Comparison of ENCODE assay signal across 23 cellular contexts in genomic region chr12:6318440-6318879, GRCh38. TPM values are rescaled to one million over a fixed set of nuclear protein-coding genes. Genes with fewer than 3 reads are reported as not detected.
DNase-seq lines count a peak whose midpoint lies in the region; ATAC-seq, FAIRE-seq and TF ChIP-seq lines count a peak whose summit lies in the region.
"Had no signal": no experiment of that assay in that cellular context is flagged by ENCODE, and none has a peak within 500 bp of the region (broad histone marks: within the 10 kb centered on the region; RNA-seq: fewer than 3 reads in every experiment).

No MANE protein-coding gene starts in this region.

- H3K27me3 ChIP-seq in Caco-2 (replicated peaks; ENCODE audit: control insufficient read depth, insufficient read depth, low read length), result no peaks in the 10 kb centered on the region
- no peaks in the 10 kb centered on the region for H3K27me3 ChIP-seq in naive thymus-derived CD4-positive, alpha-beta T cell (ENCODE audit: control insufficient read depth in 2 of 2, insufficient read depth in 2 of 2, low read length in 2 of 2)
- H3K27me3 ChIP-seq: suprapubic skin had no signal

- peak in 1 of 2 experiments; percentile 1; a peak in 1 of 6 replicates for ATAC-seq in A549
- ATAC-seq in activated T-helper 17 cell treated with anti-CD3 and anti-CD28 coated beads, Interleukin-2, amount 50 U/mL, for 72 hours (replicated peaks), result no peak
- no peak for ATAC-seq in naive thymus-derived CD4-positive, alpha-beta T cell

- no TSS peak for BruUV-seq in Caco-2 (replicated peaks; lab: Mats Ljungman, UMichigan)

- POLR2A ChIA-PET in A549 (lab: Yijun Ruan, JAX), result interaction anchor here (0.5 to 0.9 kb wide), 2 partner anchors 18 to 277 kb away, joined by 3 to 4 read pairs; no protein-coding TSS in a partner anchor
- POLR2A ChIA-PET in Caco-2 (lab: Charles Lee), result no interaction called here
- POLR2A ChIA-PET in naive thymus-derived CD4-positive, alpha-beta T cell (lab: Charles Lee), result interaction anchor here (0.5 kb wide), 1 partner anchor 84 kb away, joined by 4 read pairs; no protein-coding TSS in a partner anchor

- H3K36me3 ChIP-seq in Caco-2 (ENCODE audit: control insufficient read depth, insufficient read depth, low read length), result peaks cover 18% of the 10 kb centered on the region
- no peaks in the 10 kb centered on the region for H3K36me3 ChIP-seq in naive thymus-derived CD4-positive, alpha-beta T cell (ENCODE audit: control insufficient read depth in 2 of 3, insufficient read depth in 3 of 3, low read length in 3 of 3)

- no peak overlapping the region for H3K4me3 Mint-ChIP-seq in Caco-2 (ENCODE audit: unreplicated experiment)
- H3K4me3 Mint-ChIP-seq in activated T-helper 17 cell treated with anti-CD3 and anti-CD28 coated beads, Interleukin-2, amount 50 U/mL, for 72 hours, result no peak overlapping the region
- H3K4me3 Mint-ChIP-seq in naive thymus-derived CD4-positive, alpha-beta T cell, result peak overlapping the region in 8 of 10 donors; percentile 20 to 69 (median 52)

- TF ChIP-seq EP300 in A549 (IDR thresholded peaks at IDR 0.05), result no peak

- H3K27ac Mint-ChIP-seq in Caco-2 (ENCODE audit: unreplicated experiment), result peak overlapping the region; percentile 12
- peak overlapping the region; percentile 4 for H3K27ac Mint-ChIP-seq in activated T-helper 17 cell treated with anti-CD3 and anti-CD28 coated beads, Interleukin-2, amount 50 U/mL, for 72 hours
- H3K27ac Mint-ChIP-seq in naive thymus-derived CD4-positive, alpha-beta T cell, result peak overlapping the region in 7 of 9 donors; percentile 28 to 80 (median 43)

- H3K9me3 ChIP-seq in A549 (no peaks in the 10 kb centered on the region), Caco-2 (no peaks in the 10 kb centered on the region)
- no peaks in the 10 kb centered on the region for H3K9me3 ChIP-seq in naive thymus-derived CD4-positive, alpha-beta T cell (ENCODE audit: control insufficient read depth in 2 of 3, low read length in 3 of 3)
- H3K9me3 ChIP-seq: suprapubic skin had no signal

- H3K4me1 Mint-ChIP-seq in Caco-2 (ENCODE audit: low read depth, unreplicated experiment), result peaks cover 30% of the 10 kb centered on the region
- peaks cover 7% of the 10 kb centered on the region for H3K4me1 Mint-ChIP-seq in activated T-helper 17 cell treated with anti-CD3 and anti-CD28 coated beads, Interleukin-2, amount 50 U/mL, for 72 hours
- H3K4me1 Mint-ChIP-seq in naive thymus-derived CD4-positive, alpha-beta T cell, result peaks cover 23 to 54% (median 42%) of the 10 kb centered on the region in 7 donors

- no peak for FAIRE-seq in A549 (lab: Jason Lieb, UNC)
- FAIRE-seq: endometrium had no signal

- no peak overlapping the region for H3K4me3 ChIP-seq in A549
- H3K4me3 ChIP-seq in Caco-2 (ENCODE audit: low read depth, low read length), result no peak overlapping the region
- H3K4me3 ChIP-seq in naive thymus-derived CD4-positive, alpha-beta T cell (ENCODE audit: low read length), result no peak overlapping the region
- H3K4me3 ChIP-seq: lung, suprapubic skin had no signal

- H3K4me2 ChIP-seq in A549, result no peak overlapping the region

- CTCF ChIA-PET in A549 (lab: Yijun Ruan, JAX) (interaction anchor here (1.0 to 1.6 kb wide), 3 partner anchors 8 to 147 kb away, joined by 4 to 12 read pairs (median 4); no protein-coding TSS in a partner anchor), Caco-2 (lab: Charles Lee) (interaction anchor here (0.5 to 0.7 kb wide), 2 partner anchors 24 to 239 kb away, joined by 3 to 4 read pairs; no protein-coding TSS in a partner anchor)
- CTCF ChIA-PET in naive thymus-derived CD4-positive, alpha-beta T cell (lab: Charles Lee), result no interaction called here

- 80% methylated on average over 16 of the region's 16 CpGs for WGBS in A549 (ENCODE audit: missing lambda C conversion rate)

- no peaks in the 10 kb centered on the region for H3K9me3 Mint-ChIP-seq in Caco-2 (ENCODE audit: unreplicated experiment)
- H3K9me3 Mint-ChIP-seq in activated T-helper 17 cell treated with anti-CD3 and anti-CD28 coated beads, Interleukin-2, amount 50 U/mL, for 72 hours, result no peaks in the 10 kb centered on the region
- no peaks in the 10 kb centered on the region for H3K9me3 Mint-ChIP-seq in naive thymus-derived CD4-positive, alpha-beta T cell

- no peak for DNase-seq in A549 (ENCODE audit: low read depth in 1 of 2, low spot score in 1 of 2)
- no peak for DNase-seq in Caco-2
- no peak for DNase-seq in naive thymus-derived CD4-positive, alpha-beta T cell
- no peak for DNase-seq in GDM1 (lab: John Stamatoyannopoulos, UW)
- no peak for DNase-seq in posterior vena cava (ENCODE audit: low spot score)
- no peak for DNase-seq in germinal center (ENCODE audit: low spot score)
- DNase-seq: activated CD4-positive, alpha-beta T cell treated with anti-CD3 and anti-CD28 coated beads, Interleukin-2, amount 50 U/mL, for 1 hour; activated CD8-positive, alpha-beta memory T cell treated with anti-CD3 and anti-CD28 coated beads, Interleukin-2, amount 50 U/mL, for 48 hours; activated effector memory CD4-positive, alpha-beta T cell treated with anti-CD3 and anti-CD28 coated beads, Interleukin-2, amount 50 U/mL, for 16 hours; kidney glomerular epithelial cell; NCI-H1092 treated with DMSO at 0.1 percent for 48 hours; NCI-H2029; NCI-H2227 treated with DMSO at 0.1 percent for 48 hours; NCI-H748 treated with DMSO at 0.1 percent for 48 hours; RPMI8226; stimulated activated CD4-positive, alpha-beta T cell treated with anti-CD3 and anti-CD28 coated beads, Interleukin-1b, Interleukin-23, amount 100 ng/mL, for 48 hours had no signal

- TF ChIP-seq CTCF in A549 (IDR thresholded peaks at IDR 0.05) (no peak), Caco-2 (IDR thresholded peaks at IDR 0.05; ENCODE audit: insufficient read depth in 1 of 2, low read depth in 1 of 2, low read length in 1 of 2, severe bottlenecking in 1 of 2, unreplicated experiment in 1 of 2) (no peak)

- intact Hi-C loops in Caco-2 (cut with micrococcal nuclease; ENCODE audit: unreplicated experiment), result no loop called here
- intact Hi-C loops in naive thymus-derived CD4-positive, alpha-beta T cell (cut with micrococcal nuclease), result no loop called here
- intact Hi-C loops in posterior vena cava (cut with DNase I), result loop anchor here in 1 of 2 donors (5.0 kb wide), 1 partner anchor 759 kb away; no protein-coding TSS in a partner anchor

- no peak for TF ChIP-seq POLR2A in A549 (IDR thresholded peaks at IDR 0.05; ENCODE audit: low read length)

- TF ChIP-seq RAD21 in A549 (conservative IDR thresholded peaks at IDR 0.05 in 1 of 2, IDR thresholded peaks at IDR 0.05 in 1 of 2), result no peak

- H3K36me3 Mint-ChIP-seq in Caco-2 (ENCODE audit: insufficient read depth, unreplicated experiment), result peaks cover 86% of the 10 kb centered on the region
- no peaks in the 10 kb centered on the region for H3K36me3 Mint-ChIP-seq in activated T-helper 17 cell treated with anti-CD3 and anti-CD28 coated beads, Interleukin-2, amount 50 U/mL, for 72 hours (ENCODE audit: low read depth)
- H3K36me3 Mint-ChIP-seq in naive thymus-derived CD4-positive, alpha-beta T cell, result peaks cover 0 to 4% (median 0%) of the 10 kb centered on the region in 5 donors

- H3K27ac ChIP-seq in A549, result peak overlapping the region in 1 of 2 experiments; percentile 52; a peak in 2 of 6 replicates
- no peak overlapping the region for H3K27ac ChIP-seq in naive thymus-derived CD4-positive, alpha-beta T cell (ENCODE audit: low read depth, low read length)
- H3K27ac ChIP-seq: C4-2B, suprapubic skin had no signal

- H3K27me3 Mint-ChIP-seq in Caco-2 (ENCODE audit: insufficient read depth, unreplicated experiment), result no peaks in the 10 kb centered on the region
- H3K27me3 Mint-ChIP-seq in activated T-helper 17 cell treated with anti-CD3 and anti-CD28 coated beads, Interleukin-2, amount 50 U/mL, for 72 hours, result no peaks in the 10 kb centered on the region
- peaks cover 0 to 6% (median 0%) of the 10 kb centered on the region in 5 donors for H3K27me3 Mint-ChIP-seq in naive thymus-derived CD4-positive, alpha-beta T cell

- peaks cover 70% of the 10 kb centered on the region for H3K4me1 ChIP-seq in A549
- peaks cover 26% of the 10 kb centered on the region for H3K4me1 ChIP-seq in Caco-2
- peaks cover 23 to 28% of the 10 kb centered on the region in 2 donors for H3K4me1 ChIP-seq in naive thymus-derived CD4-positive, alpha-beta T cell (ENCODE audit: control insufficient read depth in 2 of 2, insufficient read depth in 2 of 2, low read length in 2 of 2)

RNA-seq across cellular contexts. Expression of gene PLEKHG6, which starts 8.0 kb away (rescaled TPM):
- 0.25 and 0.31 TPM in 2 replicates for polyA plus RNA-seq in A549 (2011; rRNA removed)
- polyA plus RNA-seq in A549 (2012; cell fraction: cytosol; rRNA removed), result 0.26 and 0.70 TPM in 2 replicates
- polyA plus RNA-seq in A549 (2012; cell fraction: nucleus; rRNA removed), result 0.26 and 0.33 TPM in 2 replicates
- 0.15 to 0.29 TPM (median 0.16 TPM) in 3 replicates for polyA plus RNA-seq in A549 (2017; fragmentation: RNase III; extraction: RNeasy Plus Mini Kit Qiagen cat#74134 plus additional on column Dnase treatment)
- polyA minus RNA-seq in A549 (2011; rRNA and poly(A)+ RNA removed), result 0.41 and 0.88 TPM in 2 replicates
- 109 and 123 TPM in 2 replicates for total RNA-seq in Caco-2 (2022)
- total RNA-seq in activated T-helper 17 cell treated with anti-CD3 and anti-CD28 coated beads, Interleukin-2, amount 50 U/mL, for 72 hours, result not detected
- not detected for total RNA-seq in naive thymus-derived CD4-positive, alpha-beta T cell
- polyA plus RNA-seq in naive thymus-derived CD4-positive, alpha-beta T cell, result 1 to 10 TPM in 1 of 2 donors, under 1 TPM in 1; 0.15 to 1.3 TPM
- under 1 TPM in 1 of 2 donors, not detected in 1; 0.51 TPM for total RNA-seq in posterior vena cava
- total RNA-seq: SK-MEL-5 had no signal

RNA-seq across cellular contexts. Expression of gene TNFRSF1A, which starts 23.4 kb away (rescaled TPM):
- 460 and 621 TPM in 2 replicates for polyA plus RNA-seq in A549 (2011; rRNA removed)
- 275 and 344 TPM in 2 replicates for polyA plus RNA-seq in A549 (2012; cell fraction: cytosol; rRNA removed)
- 409 and 455 TPM in 2 replicates for polyA plus RNA-seq in A549 (2012; cell fraction: nucleus; rRNA removed)
- polyA plus RNA-seq in A549 (2017; fragmentation: RNase III; extraction: RNeasy Plus Mini Kit Qiagen cat#74134 plus additional on column Dnase treatment), result 324 to 416 TPM (median 367 TPM) in 3 replicates
- 307 and 325 TPM in 2 replicates for polyA minus RNA-seq in A549 (2011; rRNA and poly(A)+ RNA removed)
- total RNA-seq in Caco-2 (2022), result 79.0 and 79.4 TPM in 2 replicates
- 10 to 100 TPM; 42.1 to 74.1 TPM for total RNA-seq in activated T-helper 17 cell treated with anti-CD3 and anti-CD28 coated beads, Interleukin-2, amount 50 U/mL, for 72 hours
- total RNA-seq in naive thymus-derived CD4-positive, alpha-beta T cell, result 10 to 100 TPM; 40.9 to 99.4 (median 67.3) TPM
- polyA plus RNA-seq in naive thymus-derived CD4-positive, alpha-beta T cell, result 10 to 100 TPM; 24.1 to 46.3 TPM
- 100 to 1,000 TPM; 190 to 194 TPM for total RNA-seq in posterior vena cava

RNA-seq across cellular contexts. Expression of gene SCNN1A, which starts 56.9 kb away (rescaled TPM):
- polyA plus RNA-seq in A549 (2011; rRNA removed) (7.0 and 7.6 TPM in 2 replicates), A549 (2017; fragmentation: RNase III; extraction: RNeasy Plus Mini Kit Qiagen cat#74134 plus additional on column Dnase treatment) (4.3 to 6.0 TPM (median 5.7 TPM) in 3 replicates)
- 4.2 and 6.8 TPM in 2 replicates for polyA plus RNA-seq in A549 (2012; cell fraction: cytosol; rRNA removed)
- 14.1 and 14.4 TPM in 2 replicates for polyA plus RNA-seq in A549 (2012; cell fraction: nucleus; rRNA removed)
- 6.4 and 12.4 TPM in 2 replicates for polyA minus RNA-seq in A549 (2011; rRNA and poly(A)+ RNA removed)
- total RNA-seq in Caco-2 (2022) (52.6 and 53.5 TPM in 2 replicates), posterior vena cava (1 to 10 TPM; 1.9 to 3.3 TPM)
- 1 to 10 TPM in 1 of 2 donors, not detected in 1; 1.6 TPM for total RNA-seq in activated T-helper 17 cell treated with anti-CD3 and anti-CD28 coated beads, Interleukin-2, amount 50 U/mL, for 72 hours
- total RNA-seq in naive thymus-derived CD4-positive, alpha-beta T cell, result 1 to 10 TPM in 4 of 5 experiments, under 1 TPM in 1; 0.22 to 5.3 (median 3.6) TPM
- polyA plus RNA-seq in naive thymus-derived CD4-positive, alpha-beta T cell, result 1 to 10 TPM in 1 of 2 donors, under 1 TPM in 1; 0.84 to 1.2 TPM
- total RNA-seq: SK-MEL-5, skeletal muscle tissue had no signal

Comparison
In these comparisons a context has a peak if more than half of its experiments do, and no peak if none do; other contexts are left out.
1. H3K4me3 Mint-ChIP-seq: peak in naive thymus-derived CD4-positive, alpha-beta T cell (8 of 10); none in Caco-2 (single experiment) and activated T-helper 17 cell treated with anti-CD3 and anti-CD28 coated beads, Interleukin-2, amount 50 U/mL, for 72 hours (single experiment).
2. RNA of gene PLEKHG6, which starts 8.0 kb away (total RNA-seq): 109 to 123 TPM in Caco-2; 0.51 TPM in posterior vena cava, not detected in activated T-helper 17 cell treated with anti-CD3 and anti-CD28 coated beads, Interleukin-2, amount 50 U/mL, for 72 hours and not detected in naive thymus-derived CD4-positive, alpha-beta T cell; every median in the first group is over 10 times any median in the second.
3. Peak in every context shown above with its lines, with median percentiles within 50 percentile points of each other: H3K27ac Mint-ChIP-seq.